Comparison of ENCODE assay signal across 29 cellular contexts in the genomic region with DNA sequence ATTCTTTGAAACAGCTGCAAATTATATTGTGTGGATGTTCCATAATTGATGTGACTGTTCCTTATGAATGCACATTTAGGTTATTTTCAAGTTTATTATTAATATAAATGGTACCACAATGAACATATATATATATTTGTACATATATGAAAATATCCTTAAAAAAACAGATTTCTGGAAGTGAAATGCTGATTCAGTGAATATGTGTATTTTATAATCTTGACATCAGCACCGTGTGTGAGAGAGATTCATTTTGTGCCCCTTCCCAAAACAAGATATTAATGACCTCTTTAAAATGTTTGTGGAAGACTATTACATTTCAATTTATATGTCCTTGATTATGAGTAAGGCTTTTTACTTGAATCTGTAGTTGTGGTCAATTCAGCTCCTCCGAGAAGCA.
"Had no signal": no experiment of that assay in that cellular context is flagged by ENCODE, and none has a peak within 500 bp of the region (broad histone marks: within the 10 kb centered on the region; RNA-seq: fewer than 3 reads in every experiment).

No MANE protein-coding gene starts in this region.

- H3K27ac ChIP-seq: colonic mucosa, coronary artery, dorsolateral prefrontal cortex, epithelial cell of prostate, esophagus muscularis mucosa, esophagus squamous epithelium, foreskin keratinocyte, gastrocnemius medialis, gastroesophageal sphincter, heart left ventricle, heart right ventricle had no signal

- H3K4me3 Mint-ChIP-seq: dendritic cell treated with granulocyte-macrophage colony-stimulating factor and Interleukin-4, amounts not matched to agents 40 ng/mL and 50 ng/mL, for 4 days; effector memory CD8-positive, alpha-beta T cell; endodermal cell had no signal

- FAIRE-seq: colon, endometrium, endothelial cell of umbilical vein, frontal cortex had no signal

- ATAC-seq: effector memory CD8-positive, alpha-beta T cell; esophagus mucosa; foreskin keratinocyte; gastrocnemius medialis; gastroesophageal sphincter; heart left ventricle; heart right ventricle had no signal

- H3K4me3 ChIP-seq: colonic mucosa, coronary artery, dorsolateral prefrontal cortex, esophagus muscularis mucosa, esophagus squamous epithelium, gastrocnemius medialis, gastroesophageal sphincter, heart left ventricle, heart right ventricle had no signal

- H3K9me3 ChIP-seq: colonic mucosa, esophagus muscularis mucosa, esophagus squamous epithelium, gastrocnemius medialis, gastroesophageal sphincter, heart left ventricle, heart right ventricle had no signal

- H3K27me3 ChIP-seq: colonic mucosa, foreskin keratinocyte, gastrocnemius medialis had no signal

- H3K9me3 Mint-ChIP-seq: dendritic cell treated with granulocyte-macrophage colony-stimulating factor and Interleukin-4, amounts not matched to agents 40 ng/mL and 50 ng/mL, for 4 days; effector memory CD8-positive, alpha-beta T cell; endodermal cell had no signal

- DNase-seq: colonic mucosa; cortex of kidney; dermis blood vessel endothelial cell; dorsolateral prefrontal cortex; effector CD4-positive, alpha-beta T cell; effector CD8-positive, alpha-beta T cell; effector memory CD4-positive, alpha-beta T cell; effector memory CD8-positive, alpha-beta T cell; endodermal cell; erythroblast; esophagus squamous epithelium; foreskin fibroblast; foreskin keratinocyte; foreskin melanocyte; gastrocnemius medialis; glutamatergic neuron; head of caudate nucleus; heart left ventricle; heart right ventricle had no signal

- H3K36me3 ChIP-seq: colonic mucosa, esophagus muscularis mucosa, esophagus squamous epithelium, gastrocnemius medialis, gastroesophageal sphincter, heart left ventricle, heart right ventricle had no signal

- H3K4me1 ChIP-seq: colonic mucosa, esophagus muscularis mucosa, esophagus squamous epithelium, foreskin keratinocyte, gastrocnemius medialis, gastroesophageal sphincter, heart left ventricle, heart right ventricle had no signal

- H3K27ac Mint-ChIP-seq: dendritic cell treated with granulocyte-macrophage colony-stimulating factor and Interleukin-4, amounts not matched to agents 40 ng/mL and 50 ng/mL, for 4 days; effector memory CD8-positive, alpha-beta T cell; endodermal cell had no signal
